Comparison of ENCODE assay signal across 8 cellular contexts in genomic region chr19:47280183-47280797, GRCh38. TPM values are rescaled to one million over a fixed set of nuclear protein-coding genes. Genes with fewer than 3 reads are reported as not detected.
A peak's percentile ranks its signal among the peaks of the same experiment; 100 is the strongest.
DNase-seq lines count a peak whose midpoint lies in the region; ATAC-seq, FAIRE-seq and TF ChIP-seq lines count a peak whose summit lies in the region.

No MANE protein-coding gene starts in this region.

- peaks cover 11% of the 10 kb centered on the region for H3K36me3 Mint-ChIP-seq in activated T-cell treated with anti-CD3 and anti-CD28 coated beads, Interleukin-2, amount 50 U/mL, for 24 hours (ENCODE audit: low read depth)

- TF ChIP-seq CTCF in kidney (IDR thresholded peaks at IDR 0.05; ENCODE audit: borderline replicate concordance, extremely low read depth, insufficient read depth) (peak; percentile 24), stomach (IDR thresholded peaks at IDR 0.05) (peak in 1 of 7 experiments; percentile 9)

- H3K36me3 ChIP-seq in MG63 (peaks cover 6% of the 10 kb centered on the region), kidney (ENCODE audit: control insufficient read depth in 1 of 2, insufficient read depth in 2 of 2, low read length in 2 of 2) (no peaks in the 10 kb centered on the region), stomach (peaks cover 0 to 5% (median 0%) of the 10 kb centered on the region in 4 donors)

- H3K4me3 ChIP-seq in MG63 (no peak overlapping the region), kidney (ENCODE audit: low read length in 2 of 2) (no peak overlapping the region), stomach (no peak overlapping the region)

- H3K27me3 ChIP-seq in MG63, result no peaks in the 10 kb centered on the region
- no peaks in the 10 kb centered on the region for H3K27me3 ChIP-seq in stomach

- intact Hi-C loops in kidney (cut with DNase I) (no loop called here), stomach (cut with DNase I; ENCODE audit: low total_unique reads) (no loop called here)

- no peak for TF ChIP-seq EP300 in stomach (IDR thresholded peaks at IDR 0.05)

- H3K4me1 ChIP-seq in kidney (ENCODE audit: control insufficient read depth in 1 of 2, insufficient read depth in 1 of 2, low read depth in 1 of 2, low read length in 2 of 2), result peaks cover 0 to 6% of the 10 kb centered on the region in 2 donors
- peaks cover 14 to 42% (median 26%) of the 10 kb centered on the region in 4 donors for H3K4me1 ChIP-seq in stomach

- no peaks in the 10 kb centered on the region for H3K27me3 Mint-ChIP-seq in activated T-cell treated with anti-CD3 and anti-CD28 coated beads, Interleukin-2, amount 50 U/mL, for 24 hours

- no peak for FAIRE-seq in kidney (lab: Jason Lieb, UNC)

- peaks cover 18% of the 10 kb centered on the region for H3K4me1 Mint-ChIP-seq in activated T-cell treated with anti-CD3 and anti-CD28 coated beads, Interleukin-2, amount 50 U/mL, for 24 hours (ENCODE audit: low read depth)

- ATAC-seq in GM19455 (IDR thresholded peaks at IDR 0.05; ENCODE audit: unreplicated experiment), result no peak
- no peak for ATAC-seq in HG02973 (IDR thresholded peaks at IDR 0.05; ENCODE audit: unreplicated experiment)

- no peaks in the 10 kb centered on the region for H3K9me3 Mint-ChIP-seq in activated T-cell treated with anti-CD3 and anti-CD28 coated beads, Interleukin-2, amount 50 U/mL, for 24 hours

- H3K27ac Mint-ChIP-seq in activated T-cell treated with anti-CD3 and anti-CD28 coated beads, Interleukin-2, amount 50 U/mL, for 24 hours, result no peak overlapping the region

- H3K9me3 ChIP-seq in MG63 (no peaks in the 10 kb centered on the region), kidney (ENCODE audit: control insufficient read depth in 1 of 2, low read length in 2 of 2) (no peaks in the 10 kb centered on the region), stomach (no peaks in the 10 kb centered on the region)

- TF ChIP-seq POLR2A in stomach (IDR thresholded peaks at IDR 0.05), result no peak

- DNase-seq in COLO668 (lab: John Stamatoyannopoulos, UW; ENCODE audit: unreplicated experiment) (peak; percentile 45), MG63 (peak; percentile 28), kidney (no peak), stomach (peak; percentile 45), T1000 (lab: John Stamatoyannopoulos, UW) (no peak)
- DNase-seq in activated T-cell treated with anti-CD3 and anti-CD28 coated beads, Interleukin-2, amount 50 U/mL, for 24 hours, result peak; percentile 72

- 87 to 94% (median 90%) methylated on average over 6 to 13 of the region's 13 CpGs for WGBS in stomach, 5 donors

- no peak overlapping the region for H3K4me3 Mint-ChIP-seq in activated T-cell treated with anti-CD3 and anti-CD28 coated beads, Interleukin-2, amount 50 U/mL, for 24 hours

- no peak overlapping the region for H3K9ac ChIP-seq in kidney (ENCODE audit: low read length in 2 of 2)

- no peak overlapping the region for H3K27ac ChIP-seq in kidney (ENCODE audit: low read depth in 2 of 2, low read length in 2 of 2)
- peak overlapping the region in 1 of 5 donors; percentile 71 for H3K27ac ChIP-seq in stomach

RNA-seq across cellular contexts. Expression of gene INAFM1, which starts 5.6 kb away (rescaled TPM):
- 5.5 TPM in 1 of 2 replicates, not detected in the other for total RNA-seq in MG63 (2014; rRNA removed; shearing (Covaris generic); ENCODE audit: low replicate concordance)
- total RNA-seq in kidney, result 28.4 TPM
- polyA plus RNA-seq in kidney (ENCODE audit: insufficient read depth, low read depth, low replicate concordance), result 17.0 TPM
- total RNA-seq in stomach, result 1 to 10 TPM in 4 of 5 donors, not detected in 1; 1.8 to 7.7 (median 4.5) TPM
- polyA plus RNA-seq in stomach, result 10 to 100 TPM; 14.1 to 48.0 (median 18.7) TPM

RNA-seq across cellular contexts. Expression of gene CCDC9, which starts 24.0 kb away (rescaled TPM):
- total RNA-seq in MG63 (2014; rRNA removed; shearing (Covaris generic); ENCODE audit: low replicate concordance), result 17.5 and 22.9 TPM in 2 replicates
- 49.0 TPM for total RNA-seq in kidney
- polyA plus RNA-seq in kidney (ENCODE audit: insufficient read depth, low read depth, low replicate concordance), result 14.0 TPM
- 10 to 100 TPM; 16.1 to 62.4 (median 21.7) TPM for total RNA-seq in stomach
- 10 to 100 TPM; 14.3 to 35.1 (median 20.9) TPM for polyA plus RNA-seq in stomach

RNA-seq across cellular contexts. Expression of gene C5AR1, which starts 29.4 kb away (rescaled TPM):
- not detected in 2 replicates for total RNA-seq in MG63 (2014; rRNA removed; shearing (Covaris generic); ENCODE audit: low replicate concordance)
- total RNA-seq in kidney (26.6 TPM), stomach (10 to 100 TPM in 1 of 5 donors, 1 to 10 TPM in 3, under 1 TPM in 1; 0.45 to 15.2 (median 1.9) TPM)
- polyA plus RNA-seq in kidney (ENCODE audit: insufficient read depth, low read depth, low replicate concordance) (6.5 TPM), stomach (1 to 10 TPM; 2.3 to 7.2 (median 3.5) TPM)

RNA-seq across cellular contexts. Expression of gene BBC3, which starts 49.3 kb away (rescaled TPM):
- 14.7 and 38.8 TPM in 2 replicates for total RNA-seq in MG63 (2014; rRNA removed; shearing (Covaris generic); ENCODE audit: low replicate concordance)
- total RNA-seq in kidney (14.2 TPM), stomach (10 to 100 TPM in 4 of 5 donors, 1 to 10 TPM in 1; 2.9 to 69.2 (median 17.0) TPM)
- polyA plus RNA-seq in kidney (ENCODE audit: insufficient read depth, low read depth, low replicate concordance) (3.2 TPM), stomach (1 to 10 TPM; 6.0 to 9.8 (median 8.7) TPM)

RNA-seq across cellular contexts. Expression of gene C5AR2, which starts 51.7 kb away (rescaled TPM):
- total RNA-seq in MG63 (2014; rRNA removed; shearing (Covaris generic); ENCODE audit: low replicate concordance), result not detected in 2 replicates
- total RNA-seq in kidney (2.5 TPM), stomach (10 to 100 TPM in 1 of 5 donors, under 1 TPM in 2, not detected in 2; 0.73 to 11.1 (median 0.87) TPM)
- polyA plus RNA-seq in kidney (ENCODE audit: insufficient read depth, low read depth, low replicate concordance) (3.0 TPM), stomach (under 1 TPM; 0.13 to 0.93 (median 0.76) TPM)

Comparison
In these comparisons a context has a peak if more than half of its experiments do, and no peak if none do; other contexts are left out.
1. DNase-seq: peak in COLO668 (single experiment), MG63 (single experiment), activated T-cell treated with anti-CD3 and anti-CD28 coated beads, Interleukin-2, amount 50 U/mL, for 24 hours (single experiment) and stomach (single experiment); none in kidney (single experiment) and T1000 (single experiment).